In the genomic region with DNA sequence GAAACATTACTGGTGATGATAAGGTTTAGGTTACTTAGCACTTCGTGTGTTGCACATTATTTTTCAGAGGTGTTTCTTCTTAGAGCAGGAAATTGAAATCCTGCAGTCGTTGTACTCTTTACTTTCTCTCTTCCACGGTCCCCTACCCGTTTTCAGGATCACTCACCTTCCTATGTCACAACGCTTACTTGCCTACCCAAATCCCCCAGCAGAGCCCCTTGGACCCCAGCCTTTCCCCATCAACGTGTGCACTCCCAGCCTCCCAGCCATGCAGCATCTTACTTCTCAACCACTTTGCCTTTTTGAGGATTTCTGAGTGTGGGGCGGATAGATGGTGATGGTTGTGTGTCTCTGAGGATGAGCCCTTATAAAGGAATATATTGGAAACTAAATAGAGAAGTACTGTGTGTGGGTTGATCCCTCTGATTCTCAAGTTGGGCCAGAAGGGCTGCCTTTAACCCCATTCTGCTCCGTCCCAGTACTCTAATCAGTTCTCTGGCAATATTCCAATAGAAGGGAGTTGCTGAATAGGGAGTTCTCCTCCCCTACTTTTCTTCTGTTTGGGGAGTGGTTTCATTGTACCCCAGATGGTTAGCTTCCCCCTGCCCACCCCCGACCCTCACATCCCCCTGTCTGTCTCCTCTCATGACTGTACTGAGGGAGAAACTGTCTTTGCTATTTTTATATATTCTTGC, we compare ENCODE assay signal across 8 cellular contexts. TPM values are rescaled to one million over a fixed set of nuclear protein-coding genes. Genes with fewer than 3 reads are reported as not detected.
A peak's percentile ranks its signal among the peaks of the same experiment; 100 is the strongest.
DNase-seq lines count a peak whose midpoint lies in the region; ATAC-seq and TF ChIP-seq lines count a peak whose summit lies in the region.

No MANE protein-coding gene starts in this region.

- no peak for ATAC-seq in GM21529 (IDR thresholded peaks at IDR 0.05; ENCODE audit: unreplicated experiment)

- no peaks in the 10 kb centered on the region for H3K9me3 Mint-ChIP-seq in dendritic cell treated with granulocyte-macrophage colony-stimulating factor and Interleukin-4, amounts not matched to agents 40 ng/mL and 50 ng/mL, for 4 days

- CTCF ChIA-PET in AG04450 (lab: Charles Lee) = no interaction called here

- H2AFZ ChIP-seq in Karpas-422 (ENCODE audit: low read length) = no peak overlapping the region

- no peak overlapping the region for H3K27ac ChIP-seq in AG04450 (ENCODE audit: low read depth, low read length)
- no peak overlapping the region for H3K27ac ChIP-seq in Karpas-422 (ENCODE audit: low read length)
- peak overlapping the region; percentile 67 for H3K27ac ChIP-seq in muscle layer of colon (ENCODE audit: low read depth, low read length)

- peaks cover 12% of the 10 kb centered on the region; the same call in 1 of the 2 replicates for H3K4me1 ChIP-seq in Karpas-422 (ENCODE audit: low read length)
- H3K4me1 ChIP-seq in muscle layer of colon (ENCODE audit: insufficient read depth, low read length) = peaks cover 6% of the 10 kb centered on the region

- H3K36me3 Mint-ChIP-seq in dendritic cell treated with granulocyte-macrophage colony-stimulating factor and Interleukin-4, amounts not matched to agents 40 ng/mL and 50 ng/mL, for 4 days (ENCODE audit: low read depth) = no peaks in the 10 kb centered on the region

- H3K4me3 ChIP-seq in AG04450 (ENCODE audit: low read depth, low read length) = peak overlapping the region; percentile 20; the same call in 1 of the 2 replicates
- H3K4me3 ChIP-seq in Karpas-422 (ENCODE audit: low read length) = peak overlapping the region; percentile 60; the same call in 1 of the 2 replicates
- H3K4me3 ChIP-seq in muscle layer of colon (ENCODE audit: low read depth in 1 of 2, low read length in 2 of 2) = peak overlapping the region in 1 of 2 donors; percentile 37

- no peaks in the 10 kb centered on the region for H4K20me1 ChIP-seq in Karpas-422 (ENCODE audit: insufficient read depth, low read depth, low read length)

- H3K4me3 Mint-ChIP-seq in dendritic cell treated with granulocyte-macrophage colony-stimulating factor and Interleukin-4, amounts not matched to agents 40 ng/mL and 50 ng/mL, for 4 days = no peak overlapping the region

- H3K9ac ChIP-seq in Karpas-422 (ENCODE audit: low read length) (no peak overlapping the region), muscle layer of colon (ENCODE audit: low read length) (no peak overlapping the region)

- H3K27me3 Mint-ChIP-seq in dendritic cell treated with granulocyte-macrophage colony-stimulating factor and Interleukin-4, amounts not matched to agents 40 ng/mL and 50 ng/mL, for 4 days = peaks cover 35% of the 10 kb centered on the region

- H3K36me3 ChIP-seq in Karpas-422 (ENCODE audit: insufficient read depth, low read length) (no peaks in the 10 kb centered on the region), muscle layer of colon (ENCODE audit: insufficient read depth, low read length) (no peaks in the 10 kb centered on the region)

- no peak for TF ChIP-seq CTCF in AG04450 (IDR thresholded peaks at IDR 0.05; ENCODE audit: low read depth, low read length)

- no peaks in the 10 kb centered on the region for H3K79me2 ChIP-seq in Karpas-422 (ENCODE audit: low read length)

- no peaks in the 10 kb centered on the region for H3K9me2 ChIP-seq in Karpas-422 (replicated peaks; ENCODE audit: insufficient read depth, low read length)

- no peaks in the 10 kb centered on the region for H3K27me3 ChIP-seq in AG04450 (ENCODE audit: control insufficient read depth, insufficient read depth, low read length)
- no peaks in the 10 kb centered on the region for H3K27me3 ChIP-seq in Karpas-422 (ENCODE audit: low read length)
- no peaks in the 10 kb centered on the region for H3K27me3 ChIP-seq in muscle layer of colon (ENCODE audit: control insufficient read depth in 1 of 2, insufficient read depth in 2 of 2, low read length in 2 of 2)

- intact Hi-C loops in dendritic cell treated with granulocyte-macrophage colony-stimulating factor and Interleukin-4, amounts not matched to agents 40 ng/mL and 50 ng/mL, for 4 days (cut with micrococcal nuclease) = no loop called here

- peaks cover 26% of the 10 kb centered on the region for H3K4me1 Mint-ChIP-seq in dendritic cell treated with granulocyte-macrophage colony-stimulating factor and Interleukin-4, amounts not matched to agents 40 ng/mL and 50 ng/mL, for 4 days (ENCODE audit: low read depth)

- no peak for DNase-seq in AG04450 (ENCODE audit: low read depth, low spot score)
- no peak for DNase-seq in Karpas-422
- no peak for DNase-seq in NK-92 (lab: John Stamatoyannopoulos, UW; ENCODE audit: unreplicated experiment)
- DNase-seq in ureter (ENCODE audit: low spot score) = no peak
- no peak for DNase-seq in ecto neural progenitor cell (ENCODE audit: low spot score)

- peak overlapping the region; percentile 35 for H3K27ac Mint-ChIP-seq in dendritic cell treated with granulocyte-macrophage colony-stimulating factor and Interleukin-4, amounts not matched to agents 40 ng/mL and 50 ng/mL, for 4 days

- H3K4me2 ChIP-seq in Karpas-422 (ENCODE audit: low read depth, low read length, poor library complexity, severe bottlenecking) = peak overlapping the region; percentile 66

- POLR2A ChIA-PET in AG04450 (lab: Yijun Ruan, JAX) = no interaction called here

- H3K9me3 ChIP-seq in AG04450 (ENCODE audit: control insufficient read depth, insufficient read depth, low read length) (no peaks in the 10 kb centered on the region), Karpas-422 (ENCODE audit: low read length) (no peaks in the 10 kb centered on the region), muscle layer of colon (ENCODE audit: low read length) (no peaks in the 10 kb centered on the region)

RNA-seq across cellular contexts. Expression of gene MID2, which starts 1.6 kb away (rescaled TPM):
- polyA plus RNA-seq in AG04450 (2011; rRNA removed) = 1.3 and 1.6 TPM in 2 replicates
- 9.0 and 13.4 TPM in 2 replicates for polyA minus RNA-seq in AG04450 (2011; rRNA and poly(A)+ RNA removed)
- total RNA-seq in Karpas-422 (2014; rRNA removed; shearing (Covaris generic); ENCODE audit: low replicate concordance) = 0.22 and 0.40 TPM in 2 replicates
- total RNA-seq in ureter = 29.9 TPM

RNA-seq across cellular contexts. Expression of gene NCBP2L, which starts 49.8 kb away (rescaled TPM):
- not detected in 2 replicates for polyA plus RNA-seq in AG04450 (2011; rRNA removed)
- polyA minus RNA-seq in AG04450 (2011; rRNA and poly(A)+ RNA removed) = not detected in 2 replicates
- total RNA-seq in Karpas-422 (2014; rRNA removed; shearing (Covaris generic); ENCODE audit: low replicate concordance) = not detected in 2 replicates
- total RNA-seq in ureter = not detected

RNA-seq across cellular contexts. Expression of gene TSC22D3, which starts 51.7 kb away (rescaled TPM):
- polyA plus RNA-seq in AG04450 (2011; rRNA removed) = 22.4 and 25.3 TPM in 2 replicates
- 12.5 and 14.5 TPM in 2 replicates for polyA minus RNA-seq in AG04450 (2011; rRNA and poly(A)+ RNA removed)
- 266 and 270 TPM in 2 replicates for total RNA-seq in Karpas-422 (2014; rRNA removed; shearing (Covaris generic); ENCODE audit: low replicate concordance)
- 240 TPM for total RNA-seq in ureter

Comparison
In these comparisons a context has a peak if more than half of its experiments do, and no peak if none do; other contexts are left out.
1. RNA of gene MID2, which starts 1.6 kb away (total RNA-seq): 29.9 TPM in ureter (single experiment); 0.22 to 0.40 TPM in Karpas-422; every median in the first group is over 10 times any median in the second.